ENCODE assay signal across 1 cellular context in genomic region chr6:17687136-17687535, GRCh38.
TF ChIP-seq lines count a peak whose summit lies in the region.

No MANE protein-coding gene starts in this region.

TF ChIP-seq in HCT116, 20 proteins besides CTCF, POLR2A, EP300 and RAD21:
- no peak for TF ChIP-seq POLR2AphosphoS5 (IDR thresholded peaks at IDR 0.05; ENCODE audit: low read depth, low read length)
- TF ChIP-seq REST (IDR thresholded peaks at IDR 0.05; ENCODE audit: low read depth), result no peak
- TF ChIP-seq ZBTB33 (IDR thresholded peaks at IDR 0.05; ENCODE audit: extremely low read depth, insufficient replicate concordance, low read length), result no peak
- TF ChIP-seq ZNF274 (IDR thresholded peaks at IDR 0.05; ENCODE audit: low read depth, low read length), result no peak
- no peak for TF ChIP-seq SRF (IDR thresholded peaks at IDR 0.05; ENCODE audit: low read depth)
- no peak for TF ChIP-seq YY1 (IDR thresholded peaks at IDR 0.05; ENCODE audit: extremely low read depth, insufficient replicate concordance, low read depth, low read length)
- no peak for TF ChIP-seq TCF7L2 (IDR thresholded peaks at IDR 0.05; ENCODE audit: borderline replicate concordance, extremely low read depth, insufficient read depth, insufficient read length)
- TF ChIP-seq MAX (IDR thresholded peaks at IDR 0.05), result no peak
- TF ChIP-seq JUND (IDR thresholded peaks at IDR 0.05), result no peak
- TF ChIP-seq ATF3 (IDR thresholded peaks at IDR 0.05), result no peak
- no peak for TF ChIP-seq CBX3 (IDR thresholded peaks at IDR 0.05; ENCODE audit: low read depth)
